ENCODE assay signal across 24 cellular contexts in the genomic region with DNA sequence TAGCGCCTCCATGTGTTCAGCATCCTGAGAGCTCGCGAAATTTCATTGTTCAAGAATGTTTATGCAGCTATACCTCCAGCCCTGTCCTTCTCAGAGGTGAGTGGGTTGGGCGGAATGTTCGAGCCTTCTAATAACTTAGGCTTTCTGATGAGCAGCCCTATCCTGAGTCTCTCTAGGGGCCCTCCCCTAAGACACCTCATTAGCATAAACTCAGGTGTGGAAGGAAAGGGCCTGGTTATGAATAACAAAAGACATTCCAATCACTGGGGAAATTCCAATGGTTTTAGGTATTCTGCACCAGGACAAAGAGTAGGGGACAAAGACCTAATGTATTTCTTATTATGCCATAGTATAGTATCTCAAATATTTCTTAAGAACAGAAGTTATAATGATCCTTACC.
"Had no signal": no experiment of that assay in that cellular context is flagged by ENCODE, and none has a peak within 500 bp of the region (broad histone marks: within the 10 kb centered on the region; RNA-seq: fewer than 3 reads in every experiment).

No MANE protein-coding gene starts in this region.

- H3K27ac ChIP-seq: brain microvascular endothelial cell, coronary artery, gastroesophageal sphincter, ovary, prostate gland, sigmoid colon, suprapubic skin, tibial artery, upper lobe of right lung had no signal

- H3K4me3 ChIP-seq: coronary artery, gastroesophageal sphincter, ovary, prostate gland, sigmoid colon, suprapubic skin, tibial artery, upper lobe of right lung had no signal

- DNase-seq: activated CD4-positive, alpha-beta T cell treated with anti-CD3 and anti-CD28 coated beads for 48 hours; activated CD4-positive, alpha-beta T cell treated with anti-CD3 and anti-CD28 coated beads, Interleukin-2, amount 50 U/mL, for 48 hours; activated CD8-positive, alpha-beta memory T cell treated with anti-CD3 and anti-CD28 coated beads for 24 hours; activated gamma-delta T cell; activated naive CD4-positive, alpha-beta T cell treated with anti-CD3 and anti-CD28 coated beads, Interleukin-2, amount 50 U/mL, for 16 hours; activated T-cell treated with anti-CD3 and anti-CD28 coated beads, Interleukin-2, amount 50 U/mL, for 1 hour; amniotic stem cell; brain microvascular endothelial cell; effector memory CD8-positive, alpha-beta T cell; hippocampal formation; midbrain; naive thymus-derived CD4-positive, alpha-beta T cell; ovary; sigmoid colon; small intestine; stimulated activated CD4-positive, alpha-beta T cell treated with anti-CD3 and anti-CD28 coated beads, Interleukin-4, amount 100 ng/mL, for 4 hours; stimulated activated CD8-positive, alpha-beta memory T cell treated with anti-CD3 and anti-CD28 coated beads, Interleukin-4, amount 100 ng/mL, for 48 hours; tibial artery; upper lobe of right lung had no signal

- H3K27me3 Mint-ChIP-seq: effector memory CD8-positive, alpha-beta T cell; naive thymus-derived CD4-positive, alpha-beta T cell; stimulated activated memory B cell treated with anti-CD40 and anti-IgM and Interleukin-4, amounts not matched to agents 10 μg/mL and 1 μg/mL and 100 μg/mL, for 72 hours had no signal

- H3K4me1 Mint-ChIP-seq: stimulated activated memory B cell treated with anti-CD40 and anti-IgM and Interleukin-4, amounts not matched to agents 10 μg/mL and 1 μg/mL and 100 μg/mL, for 72 hours had no signal

- H3K9me3 ChIP-seq: gastroesophageal sphincter, ovary, prostate gland, suprapubic skin, tibial artery, upper lobe of right lung had no signal

- H3K27me3 ChIP-seq: brain microvascular endothelial cell, gastroesophageal sphincter, ovary, sigmoid colon, suprapubic skin, tibial artery, upper lobe of right lung had no signal

- H3K36me3 Mint-ChIP-seq: naive thymus-derived CD4-positive, alpha-beta T cell; stimulated activated memory B cell treated with anti-CD40 and anti-IgM and Interleukin-4, amounts not matched to agents 10 μg/mL and 1 μg/mL and 100 μg/mL, for 72 hours had no signal

- H3K4me1 ChIP-seq: prostate gland, upper lobe of right lung had no signal

- H3K27ac Mint-ChIP-seq: effector memory CD8-positive, alpha-beta T cell; naive thymus-derived CD4-positive, alpha-beta T cell; stimulated activated memory B cell treated with anti-CD40 and anti-IgM and Interleukin-4, amounts not matched to agents 10 μg/mL and 1 μg/mL and 100 μg/mL, for 72 hours had no signal

- ATAC-seq: effector memory CD8-positive, alpha-beta T cell; gastroesophageal sphincter; naive thymus-derived CD4-positive, alpha-beta T cell; stimulated activated memory B cell treated with anti-CD40 and anti-IgM and Interleukin-4, amounts not matched to agents 10 μg/mL and 1 μg/mL and 100 μg/mL, for 72 hours; upper lobe of right lung had no signal

- H3K36me3 ChIP-seq: brain microvascular endothelial cell, gastroesophageal sphincter, ovary, prostate gland, sigmoid colon, suprapubic skin, tibial artery, upper lobe of right lung had no signal

- H3K4me3 Mint-ChIP-seq: effector memory CD8-positive, alpha-beta T cell; naive thymus-derived CD4-positive, alpha-beta T cell; stimulated activated memory B cell treated with anti-CD40 and anti-IgM and Interleukin-4, amounts not matched to agents 10 μg/mL and 1 μg/mL and 100 μg/mL, for 72 hours had no signal
